31 cellular contexts compared by ENCODE assay signal in the genomic region with DNA sequence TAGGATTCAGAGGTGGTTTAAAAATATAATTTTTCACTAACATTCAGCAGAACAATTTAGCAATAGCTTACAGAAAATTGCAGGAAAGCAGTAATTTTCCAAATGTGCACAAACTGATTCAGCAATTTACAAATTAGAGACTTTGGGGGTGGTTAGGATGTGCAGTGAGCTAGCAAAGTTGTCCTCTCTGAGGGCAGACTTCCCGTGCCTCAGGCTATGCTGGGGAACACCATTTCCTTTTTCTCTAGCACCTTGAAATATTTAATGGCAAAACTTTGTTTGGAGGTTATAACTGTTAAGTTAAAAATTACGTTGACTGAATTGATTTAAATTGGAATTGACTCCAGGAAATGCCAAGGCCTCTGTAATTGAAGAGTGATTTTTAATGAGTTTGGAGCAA.
"Had no signal": no experiment of that assay in that cellular context is flagged by ENCODE, and none has a peak within 500 bp of the region (broad histone marks: within the 10 kb centered on the region; RNA-seq: fewer than 3 reads in every experiment).

No MANE protein-coding gene starts in this region.

- DNase-seq: activated CD4-positive, alpha-beta T cell treated with anti-CD3 and anti-CD28 coated beads, Interleukin-2, amount 10 ng/mL, durations not matched to agents 24 days and 14 days; activated CD4-positive, alpha-beta T cell treated with anti-CD3 and anti-CD28 coated beads, Interleukin-2, amount 50 U/mL, for 4 hours; activated CD8-positive, alpha-beta T cell treated with anti-CD3 and anti-CD28 coated beads for 36 hours; activated effector memory CD4-positive, alpha-beta T cell treated with anti-CD3 and anti-CD28 coated beads, Interleukin-2, amount 50 U/mL, for 16 hours; activated naive CD4-positive, alpha-beta T cell; activated naive CD4-positive, alpha-beta T cell treated with anti-CD3 and anti-CD28 coated beads, Interleukin-2, amount 50 U/mL, for 16 hours; activated naive CD8-positive, alpha-beta T cell treated with anti-CD3 and anti-CD28 coated beads for 36 hours; activated T-cell treated with anti-CD3 and anti-CD28 coated beads, Interleukin-2, amount 50 U/mL, for 1 hour; activated T-cell treated with anti-CD3 and anti-CD28 coated beads, Interleukin-2, amount 50 U/mL, for 72 hours; amniotic stem cell; aorta; brain microvascular endothelial cell; central memory CD4-positive, alpha-beta T cell; Kasumi-1; MM.1S; MV-4-11; NCI-H1092; NCI-H187 treated with DMSO at 0.1 percent for 48 hours; NCI-H2081; NCI-H2171 treated with DMSO at 0.1 percent for 48 hours; NCI-H345; NCI-H524 treated with DMSO at 0.1 percent for 48 hours; NCI-H748 treated with DMSO at 0.1 percent for 48 hours; NK-92 treated with Interleukin-12 subunit alpha and Interleukin-12 subunit beta, amount 100 ng/mL, for 24 hours; SIG-M5 had no signal

- H3K36me3 Mint-ChIP-seq: activated naive CD8-positive, alpha-beta T cell treated with anti-CD3 and anti-CD28 coated beads for 36 hours had no signal

- H2AFZ ChIP-seq: PC-9 had no signal

- H3K27me3 ChIP-seq: brain microvascular endothelial cell had no signal

- H3K4me2 ChIP-seq: PC-9 had no signal

- H3K27ac Mint-ChIP-seq: activated CD4-positive, alpha-beta T cell treated with anti-CD3 and anti-CD28 coated beads, Interleukin-2, amount 10 ng/mL, durations not matched to agents 24 days and 14 days; activated CD8-positive, alpha-beta T cell treated with anti-CD3 and anti-CD28 coated beads for 36 hours; activated naive CD8-positive, alpha-beta T cell treated with anti-CD3 and anti-CD28 coated beads for 36 hours; activated T-cell treated with anti-CD3 and anti-CD28 coated beads, Interleukin-2, amount 50 U/mL, for 72 hours; activated T-helper 17 cell treated with anti-CD3 and anti-CD28 coated beads, Interleukin-2, amount 50 U/mL, for 72 hours; T-helper 1 cell treated with Interleukin-12 subunit alpha and Interleukin-12 subunit beta and Interleukin-4 antibody, amounts not matched to agents 30 μg/mL and 1 μg/mL, for 36 hours; T-helper 2 cell treated with Interferon-gamma antibody and Interleukin-4, amounts not matched to agents 5 μg/mL and 100 μg/mL, for 36 hours had no signal

- H3K4me3 ChIP-seq: PC-9 had no signal

- H3K27ac ChIP-seq: brain microvascular endothelial cell, PC-9, RWPE1 had no signal

- H3K4me1 Mint-ChIP-seq: activated CD4-positive, alpha-beta T cell treated with anti-CD3 and anti-CD28 coated beads, Interleukin-2, amount 10 ng/mL, durations not matched to agents 24 days and 14 days; activated naive CD8-positive, alpha-beta T cell treated with anti-CD3 and anti-CD28 coated beads for 36 hours; activated T-helper 17 cell treated with anti-CD3 and anti-CD28 coated beads, Interleukin-2, amount 50 U/mL, for 72 hours had no signal

- H3K9me3 Mint-ChIP-seq: activated CD4-positive, alpha-beta T cell treated with anti-CD3 and anti-CD28 coated beads, Interleukin-2, amount 10 ng/mL, durations not matched to agents 24 days and 14 days; activated naive CD8-positive, alpha-beta T cell treated with anti-CD3 and anti-CD28 coated beads for 36 hours; activated T-helper 17 cell treated with anti-CD3 and anti-CD28 coated beads, Interleukin-2, amount 50 U/mL, for 72 hours; T-helper 1 cell treated with Interleukin-12 subunit alpha and Interleukin-12 subunit beta and Interleukin-4 antibody, amounts not matched to agents 30 μg/mL and 1 μg/mL, for 36 hours; T-helper 2 cell treated with Interferon-gamma antibody and Interleukin-4, amounts not matched to agents 5 μg/mL and 100 μg/mL, for 36 hours had no signal

- ATAC-seq: activated CD8-positive, alpha-beta T cell treated with anti-CD3 and anti-CD28 coated beads for 36 hours; activated T-cell treated with anti-CD3 and anti-CD28 coated beads, Interleukin-2, amount 50 U/mL, for 72 hours; activated T-helper 17 cell treated with anti-CD3 and anti-CD28 coated beads, Interleukin-2, amount 50 U/mL, for 72 hours; Right ventricle myocardium inferior had no signal

- H3K36me3 ChIP-seq: brain microvascular endothelial cell had no signal

- H3K4me3 Mint-ChIP-seq: activated CD4-positive, alpha-beta T cell treated with anti-CD3 and anti-CD28 coated beads, Interleukin-2, amount 10 ng/mL, durations not matched to agents 24 days and 14 days; activated CD8-positive, alpha-beta T cell treated with anti-CD3 and anti-CD28 coated beads for 36 hours; activated naive CD8-positive, alpha-beta T cell treated with anti-CD3 and anti-CD28 coated beads for 36 hours; activated T-cell treated with anti-CD3 and anti-CD28 coated beads, Interleukin-2, amount 50 U/mL, for 72 hours; activated T-helper 17 cell treated with anti-CD3 and anti-CD28 coated beads, Interleukin-2, amount 50 U/mL, for 72 hours; T-helper 1 cell treated with Interleukin-12 subunit alpha and Interleukin-12 subunit beta and Interleukin-4 antibody, amounts not matched to agents 30 μg/mL and 1 μg/mL, for 36 hours; T-helper 2 cell treated with Interferon-gamma antibody and Interleukin-4, amounts not matched to agents 5 μg/mL and 100 μg/mL, for 36 hours had no signal
